ENCODE assay signal across 6 cellular contexts in genomic region chr15:27674826-27675225, GRCh38.
"Had no signal": no experiment of that assay in that cellular context is flagged by ENCODE, and none has a peak within 500 bp of the region (broad histone marks: within the 10 kb centered on the region; RNA-seq: fewer than 3 reads in every experiment).

No MANE protein-coding gene starts in this region.

- ATAC-seq: GM23338, K562 had no signal

- H3K4me3 ChIP-seq: GM23338, K562 had no signal

- H3K4me2 ChIP-seq: GM23338 had no signal

- DNase-seq: H9, HCEC 1CT, IMR-90, KG1 had no signal

- H2AFZ ChIP-seq: GM23338 had no signal
